ENCODE assay signal across 10 cellular contexts in the genomic region with DNA sequence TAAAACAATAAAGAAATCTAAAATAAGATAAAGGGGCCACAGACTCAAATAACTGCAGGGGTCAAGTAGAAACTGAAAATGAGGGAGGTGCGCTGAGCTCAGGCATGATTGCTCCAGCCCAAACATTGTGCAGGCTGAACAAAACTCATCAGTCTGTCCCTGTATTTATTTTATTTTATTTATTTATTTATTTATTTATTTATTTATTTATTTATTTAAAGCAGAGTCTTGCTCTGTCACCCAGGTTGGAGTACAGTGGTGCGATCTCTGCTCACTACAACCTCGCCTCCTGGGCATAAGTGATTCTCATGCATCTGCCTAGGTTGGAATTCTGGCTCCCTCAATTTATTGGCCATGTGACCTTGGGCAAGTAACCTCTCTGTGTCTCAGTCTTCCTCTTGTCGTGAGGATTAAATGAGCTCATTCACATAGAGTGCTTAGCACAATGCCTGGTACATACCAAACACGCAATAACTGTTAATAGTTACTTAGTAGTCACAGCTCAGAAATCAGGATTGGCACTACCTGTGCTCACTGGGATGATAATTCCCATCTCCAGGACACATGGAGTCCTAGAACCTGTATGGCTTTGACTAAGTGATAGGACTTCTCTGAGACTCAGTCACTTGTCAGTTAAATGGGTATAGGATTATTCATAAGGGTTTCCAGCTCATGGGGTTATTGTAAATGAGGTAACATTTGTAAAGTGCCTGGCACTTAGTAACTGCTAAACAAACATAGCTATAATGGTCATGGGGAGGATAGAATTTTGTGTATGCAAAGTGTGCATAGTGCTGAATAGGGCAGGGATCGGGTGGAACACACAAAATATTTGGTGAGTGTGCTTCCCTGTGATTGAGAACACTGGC. TPM values are rescaled to one million over a fixed set of nuclear protein-coding genes. Genes with fewer than 3 reads are reported as not detected.
DNase-seq lines count a peak whose midpoint lies in the region; ATAC-seq and TF ChIP-seq lines count a peak whose summit lies in the region.
"Had no signal": no experiment of that assay in that cellular context is flagged by ENCODE, and none has a peak within 500 bp of the region (broad histone marks: within the 10 kb centered on the region; RNA-seq: fewer than 3 reads in every experiment).

No MANE protein-coding gene starts in this region.

- no peak overlapping the region for H3K9ac ChIP-seq in HUES64 (ENCODE audit: low read depth, low read length)
- no peak overlapping the region for H3K9ac ChIP-seq in mesendoderm (ENCODE audit: low read length)

- H3K9me3 Mint-ChIP-seq in naive thymus-derived CD4-positive, alpha-beta T cell: no peaks in the 10 kb centered on the region

- H3K36me3 Mint-ChIP-seq in naive thymus-derived CD4-positive, alpha-beta T cell: no peaks in the 10 kb centered on the region

- 88% methylated on average over 6 of the region's 6 CpGs for WGBS in HUES64
- 83% methylated on average over 6 of the region's 6 CpGs for WGBS in tibial nerve, 2 donors
- 79 to 83% (median 81%) methylated on average over 6 of the region's 6 CpGs for WGBS in adrenal gland, 4 donors
- no CpG with 5 or more reads among the region's 6 CpGs for WGBS in mesendoderm (ENCODE audit: extremely low coverage, insufficient coverage, low lambda C conversion rate)

- H3K36me3 ChIP-seq in BE2C (peaks cover 5% of the 10 kb centered on the region; the same call in 1 of the 2 replicates), HUES64 (ENCODE audit: insufficient read depth, low read length) (no peaks in the 10 kb centered on the region), breast epithelium (no peaks in the 10 kb centered on the region), tibial nerve (no peaks in the 10 kb centered on the region), adrenal gland (replicated peaks in 1 of 2) (no peaks in the 10 kb centered on the region), mesendoderm (ENCODE audit: control insufficient read depth, insufficient read depth, low read length) (no peaks in the 10 kb centered on the region)
- H3K36me3 ChIP-seq in naive thymus-derived CD4-positive, alpha-beta T cell (ENCODE audit: control insufficient read depth in 2 of 3, insufficient read depth in 3 of 3, low read length in 3 of 3): no peaks in the 10 kb centered on the region

- no peak overlapping the region for H3K56ac ChIP-seq in mesendoderm (ENCODE audit: low read length)

- H3K9me3 ChIP-seq in BE2C (no peaks in the 10 kb centered on the region), HUES64 (ENCODE audit: insufficient read depth, low read depth, low read length) (no peaks in the 10 kb centered on the region), breast epithelium (no peaks in the 10 kb centered on the region), tibial nerve (no peaks in the 10 kb centered on the region), adrenal gland (replicated peaks in 1 of 3) (no peaks in the 10 kb centered on the region)
- no peaks in the 10 kb centered on the region for H3K9me3 ChIP-seq in naive thymus-derived CD4-positive, alpha-beta T cell (ENCODE audit: control insufficient read depth in 2 of 3, low read length in 3 of 3)

- H3K27me3 ChIP-seq in BE2C: no peaks in the 10 kb centered on the region
- peaks cover 33% of the 10 kb centered on the region for H3K27me3 ChIP-seq in HUES64 (ENCODE audit: insufficient read depth, low read length)
- H3K27me3 ChIP-seq in breast epithelium: peaks cover 0 to 4% of the 10 kb centered on the region in 2 donors
- H3K27me3 ChIP-seq in naive thymus-derived CD4-positive, alpha-beta T cell (ENCODE audit: control insufficient read depth in 2 of 2, insufficient read depth in 2 of 2, low read length in 2 of 2): peaks cover 0 to 6% of the 10 kb centered on the region in 2 donors
- peaks cover 0 to 82% of the 10 kb centered on the region in 2 donors for H3K27me3 ChIP-seq in tibial nerve
- H3K27me3 ChIP-seq in adrenal gland: peaks cover 9% of the 10 kb centered on the region
- H3K27me3 ChIP-seq in mesendoderm (ENCODE audit: insufficient read depth, low read length, poor library complexity): peaks cover under 1% of the 10 kb centered on the region

- TF ChIP-seq CTCF in BE2C (IDR thresholded peaks at IDR 0.05; ENCODE audit: low read depth, low read length) (no peak), breast epithelium (IDR thresholded peaks at IDR 0.05) (no peak), tibial nerve (IDR thresholded peaks at IDR 0.05) (no peak), adrenal gland (IDR thresholded peaks at IDR 0.05) (no peak)

- H2AK5ac ChIP-seq in mesendoderm (ENCODE audit: low read length): no peak overlapping the region

- H3K18ac ChIP-seq in mesendoderm (ENCODE audit: low read length): no peak overlapping the region

- H2BK5ac ChIP-seq in mesendoderm (ENCODE audit: low read length): no peak overlapping the region

- no peak overlapping the region for H3K4me2 ChIP-seq in mesendoderm (ENCODE audit: low read length)

- no peak overlapping the region for H3K23ac ChIP-seq in mesendoderm (ENCODE audit: low read length)

- no peak overlapping the region for H2BK120ac ChIP-seq in mesendoderm (ENCODE audit: low read depth, low read length)

- H3K4me3 Mint-ChIP-seq in naive thymus-derived CD4-positive, alpha-beta T cell: peak overlapping the region; percentile 29 to 92 (median 85)

- H3K79me1 ChIP-seq in mesendoderm (ENCODE audit: low read length): no peaks in the 10 kb centered on the region

- CTCF ChIA-PET in naive thymus-derived CD4-positive, alpha-beta T cell (lab: Charles Lee): interaction anchor here (0.8 to 1.5 kb wide), 3 partner anchors 17 to 59 kb away, joined by 4 to 6 read pairs (median 4); no protein-coding TSS in a partner anchor

- H3K27ac Mint-ChIP-seq in naive thymus-derived CD4-positive, alpha-beta T cell: peak overlapping the region in 7 of 9 donors; percentile 1 to 88 (median 38)

- TF ChIP-seq POLR2A in breast epithelium (IDR thresholded peaks at IDR 0.05): no peak
- no peak for TF ChIP-seq POLR2A in tibial nerve (IDR thresholded peaks at IDR 0.05)
- no peak for TF ChIP-seq POLR2A in adrenal gland (IDR thresholded peaks at IDR 0.05)

- H2BK15ac ChIP-seq in mesendoderm (replicated peaks; ENCODE audit: low read depth): no peak overlapping the region

- H4K5ac ChIP-seq in mesendoderm (ENCODE audit: low read length): no peak overlapping the region

- TF ChIP-seq EP300 in tibial nerve (IDR thresholded peaks at IDR 0.05): no peak

- H4K8ac ChIP-seq in mesendoderm (ENCODE audit: low read depth, low read length): no peak overlapping the region

- H3K4me3 ChIP-seq in BE2C (ENCODE audit: low read depth, low read length) (peak overlapping the region; percentile 63), HUES64 (ENCODE audit: low read length) (peak overlapping the region; percentile 70; the same call in 1 of the 2 replicates), breast epithelium (peak overlapping the region in 1 of 3 donors; percentile 89), tibial nerve (no peak overlapping the region), adrenal gland (no peak overlapping the region), mesendoderm (ENCODE audit: low read length) (no peak overlapping the region)
- no peak overlapping the region for H3K4me3 ChIP-seq in naive thymus-derived CD4-positive, alpha-beta T cell (ENCODE audit: low read length)

- H3K27me3 Mint-ChIP-seq in naive thymus-derived CD4-positive, alpha-beta T cell: peaks cover 0 to 52% (median 7%) of the 10 kb centered on the region in 5 donors

- H3K4me1 ChIP-seq in BE2C (peaks cover 24% of the 10 kb centered on the region), HUES64 (ENCODE audit: insufficient read depth, low read length) (peaks cover 12% of the 10 kb centered on the region; the same call in 1 of the 2 replicates), breast epithelium (no peaks in the 10 kb centered on the region), tibial nerve (peaks cover 0 to 18% (median 5%) of the 10 kb centered on the region in 4 donors), adrenal gland (replicated peaks in 1 of 2) (peaks cover 0 to 12% of the 10 kb centered on the region in 2 donors), mesendoderm (ENCODE audit: control insufficient read depth, low read depth, low read length) (no peaks in the 10 kb centered on the region)
- H3K4me1 ChIP-seq in naive thymus-derived CD4-positive, alpha-beta T cell (ENCODE audit: control insufficient read depth in 2 of 2, insufficient read depth in 2 of 2, low read length in 2 of 2): peaks cover 2 to 9% of the 10 kb centered on the region in 2 donors

- H3K4ac ChIP-seq in mesendoderm (ENCODE audit: low read depth, low read length): no peak overlapping the region

- DNase-seq in BE2C (no peak), breast epithelium (ENCODE audit: low spot score in 2 of 2) (no peak), globus pallidus (ENCODE audit: low spot score) (no peak), tibial nerve (ENCODE audit: low spot score in 2 of 2) (no peak), adrenal gland (no peak), mesendoderm (no peak)
- DNase-seq in naive thymus-derived CD4-positive, alpha-beta T cell: no peak

- ATAC-seq in naive thymus-derived CD4-positive, alpha-beta T cell: no peak

- H3K27ac ChIP-seq in HUES64 (ENCODE audit: low read depth, low read length) (no peak overlapping the region), breast epithelium (peak overlapping the region; percentile 79 to 86), tibial nerve (no peak overlapping the region), adrenal gland (no peak overlapping the region), mesendoderm (ENCODE audit: low read depth, low read length) (no peak overlapping the region)
- H3K27ac ChIP-seq in naive thymus-derived CD4-positive, alpha-beta T cell (ENCODE audit: low read depth, low read length): no peak overlapping the region

- no peaks in the 10 kb centered on the region for H3K79me2 ChIP-seq in mesendoderm (ENCODE audit: control insufficient read depth, insufficient read depth, low read length)

- POLR2A ChIA-PET in naive thymus-derived CD4-positive, alpha-beta T cell (lab: Charles Lee): interaction anchor here (0.9 to 1.2 kb wide), 2 partner anchors 52 to 103 kb away, joined by 3 read pairs; a partner anchor contains a TSS

- H3K4me1 Mint-ChIP-seq in naive thymus-derived CD4-positive, alpha-beta T cell: peaks cover 7 to 17% (median 13%) of the 10 kb centered on the region in 7 donors

- intact Hi-C loops in breast epithelium (cut with DNase I; ENCODE audit: low total_unique reads) (no loop called here), adrenal gland (cut with DNase I) (no loop called here)
- intact Hi-C loops in naive thymus-derived CD4-positive, alpha-beta T cell (cut with micrococcal nuclease): loop anchor here in 1 of 2 donors (1.0 to 5.0 kb wide), 2 partner anchors 38 to 58 kb away; a partner anchor contains a TSS

RNA-seq across cellular contexts. Expression of a gene that starts 6.0 kb away (rescaled TPM):
- 269 TPM for polyA plus RNA-seq in BE2C (2012; ENCODE audit: insufficient read depth, insufficient read length, low read depth)
- 15.6 TPM for polyA plus RNA-seq in HUES64 (2013, experiment 1 of 2)
- polyA plus RNA-seq in HUES64 (2013, experiment 2 of 2): 21.6 TPM
- 10 to 100 TPM in 2 of 3 donors, under 1 TPM in 1; 0.32 to 36.6 (median 21.0) TPM for total RNA-seq in breast epithelium
- total RNA-seq in naive thymus-derived CD4-positive, alpha-beta T cell: 10 to 100 TPM in 4 of 5 experiments, under 1 TPM in 1; 0.41 to 23.2 (median 15.0) TPM
- under 1 TPM; 0.26 to 0.76 TPM for polyA plus RNA-seq in naive thymus-derived CD4-positive, alpha-beta T cell
- 10 to 100 TPM in 1 of 4 donors, 1 to 10 TPM in 3; 6.7 to 10.2 (median 8.1) TPM for total RNA-seq in tibial nerve
- total RNA-seq in adrenal gland: 10 to 100 TPM in 1 of 8 donors, 1 to 10 TPM in 5, under 1 TPM in 2; 0.66 to 14.8 (median 3.9) TPM
- polyA plus RNA-seq in adrenal gland: 100 to 1,000 TPM in 1 of 3 donors, 10 to 100 TPM in 1, 1 to 10 TPM in 1; 4.3 to 178 (median 40.1) TPM
- 6.7 TPM for polyA plus RNA-seq in mesendoderm (2013, experiment 1 of 2)
- polyA plus RNA-seq in mesendoderm (2013, experiment 2 of 2): 6.4 TPM

RNA-seq across cellular contexts. Expression of a gene that starts 22.4 kb away (rescaled TPM):
- polyA plus RNA-seq in BE2C (2012; ENCODE audit: insufficient read depth, insufficient read length, low read depth): 1.5 TPM
- 2.4 TPM for polyA plus RNA-seq in HUES64 (2013, experiment 1 of 2)
- 4.6 TPM for polyA plus RNA-seq in HUES64 (2013, experiment 2 of 2)
- total RNA-seq in breast epithelium (10 to 100 TPM; 17.1 to 29.6 (median 29.5) TPM), tibial nerve (10 to 100 TPM; 20.7 to 50.4 (median 25.0) TPM), adrenal gland (10 to 100 TPM in 3 of 8 donors, 1 to 10 TPM in 5; 2.0 to 46.5 (median 8.6) TPM)
- total RNA-seq in naive thymus-derived CD4-positive, alpha-beta T cell: 1 to 10 TPM in 1 of 5 experiments, not detected in 4; 1.5 TPM
- not detected for polyA plus RNA-seq in naive thymus-derived CD4-positive, alpha-beta T cell
- polyA plus RNA-seq in adrenal gland: 100 to 1,000 TPM in 1 of 3 donors, 10 to 100 TPM in 2; 58.4 to 283 (median 60.1) TPM
- polyA plus RNA-seq in mesendoderm (2013, experiment 1 of 2): 3.5 TPM
- 3.2 TPM for polyA plus RNA-seq in mesendoderm (2013, experiment 2 of 2)
- total RNA-seq: T-helper 2 cell treated with Interferon-gamma antibody and Interleukin-4, amounts not matched to agents 100 ng/mL and 5 ng/mL, for 36 hours had no signal
- polyA plus RNA-seq: neural cell had no signal

RNA-seq across cellular contexts. Expression of a gene that starts 52.9 kb away (rescaled TPM):
- polyA plus RNA-seq in BE2C (2012; ENCODE audit: insufficient read depth, insufficient read length, low read depth): 70.7 TPM
- 32.9 TPM for polyA plus RNA-seq in HUES64 (2013, experiment 1 of 2)
- polyA plus RNA-seq in HUES64 (2013, experiment 2 of 2): 42.9 TPM
- total RNA-seq in breast epithelium (10 to 100 TPM; 49.8 to 81.9 (median 79.0) TPM), tibial nerve (10 to 100 TPM; 35.2 to 88.1 (median 52.6) TPM), adrenal gland (10 to 100 TPM; 33.5 to 59.2 (median 53.5) TPM)
- 100 to 1,000 TPM in 1 of 5 experiments, 10 to 100 TPM in 4; 72.3 to 115 (median 73.9) TPM for total RNA-seq in naive thymus-derived CD4-positive, alpha-beta T cell
- polyA plus RNA-seq in naive thymus-derived CD4-positive, alpha-beta T cell: 10 to 100 TPM; 57.5 to 61.2 TPM
- polyA plus RNA-seq in adrenal gland: 100 to 1,000 TPM in 1 of 3 donors, 10 to 100 TPM in 2; 30.0 to 107 (median 93.9) TPM
- polyA plus RNA-seq in mesendoderm (2013, experiment 1 of 2): 49.5 TPM
- polyA plus RNA-seq in mesendoderm (2013, experiment 2 of 2): 50.4 TPM

RNA-seq across cellular contexts. Expression of a gene that starts 58.1 kb away (rescaled TPM):
- 93.8 TPM for polyA plus RNA-seq in BE2C (2012; ENCODE audit: insufficient read depth, insufficient read length, low read depth)
- 25.1 TPM for polyA plus RNA-seq in HUES64 (2013, experiment 1 of 2)
- 25.2 TPM for polyA plus RNA-seq in HUES64 (2013, experiment 2 of 2)
- total RNA-seq in breast epithelium: 10 to 100 TPM; 15.7 to 33.4 (median 29.7) TPM
- total RNA-seq in naive thymus-derived CD4-positive, alpha-beta T cell: 10 to 100 TPM; 22.4 to 58.3 (median 37.2) TPM
- polyA plus RNA-seq in naive thymus-derived CD4-positive, alpha-beta T cell: 10 to 100 TPM; 11.8 to 23.8 TPM
- total RNA-seq in tibial nerve: 10 to 100 TPM; 18.8 to 29.7 (median 27.8) TPM
- total RNA-seq in adrenal gland: 10 to 100 TPM; 23.0 to 60.6 (median 26.4) TPM
- polyA plus RNA-seq in adrenal gland: 10 to 100 TPM; 36.8 to 72.2 (median 38.5) TPM
- polyA plus RNA-seq in mesendoderm (2013, experiment 1 of 2): 20.4 TPM
- polyA plus RNA-seq in mesendoderm (2013, experiment 2 of 2): 20.2 TPM

Comparison
In these comparisons a context has a peak if more than half of its experiments do, and no peak if none do; other contexts are left out.
1. H3K4me3 ChIP-seq: peak in BE2C (single experiment) and HUES64 (single experiment); none in naive thymus-derived CD4-positive, alpha-beta T cell (single experiment), tibial nerve (0 of 4), adrenal gland (0 of 4) and mesendoderm (single experiment).
2. H3K27ac ChIP-seq: peak in breast epithelium (2 of 2); none in HUES64 (single experiment), naive thymus-derived CD4-positive, alpha-beta T cell (single experiment), tibial nerve (0 of 4), adrenal gland (0 of 5) and mesendoderm (single experiment).